11 cellular contexts compared by ENCODE assay signal in genomic region chr12:106084048-106084671, GRCh38. TPM values are rescaled to one million over a fixed set of nuclear protein-coding genes. Genes with fewer than 3 reads are reported as not detected.
DNase-seq lines count a peak whose midpoint lies in the region; ATAC-seq, FAIRE-seq and TF ChIP-seq lines count a peak whose summit lies in the region.
"Had no signal": no experiment of that assay in that cellular context is flagged by ENCODE, and none has a peak within 500 bp of the region (broad histone marks: within the 10 kb centered on the region; RNA-seq: fewer than 3 reads in every experiment).

No MANE protein-coding gene starts in this region.

- H3K27ac ChIP-seq in GM12878 (ENCODE audit: control insufficient read depth, insufficient read depth) (no peak overlapping the region), kidney (ENCODE audit: low read depth in 2 of 2, low read length in 2 of 2) (peak overlapping the region in 1 of 2 donors; percentile 1)
- H3K27ac ChIP-seq: 22Rv1 had no signal

- no peaks in the 10 kb centered on the region for H3K4me1 Mint-ChIP-seq in stimulated activated naive B cell treated with anti-CD40 and anti-IgM and Interleukin-4, amounts not matched to agents 10 μg/mL and 1 μg/mL and 100 μg/mL, for 72 hours
- H3K4me1 Mint-ChIP-seq: activated CD4-positive, alpha-beta memory T cell treated with anti-CD3 and anti-CD28 coated beads, Interleukin-2, amount 10 ng/mL, durations not matched to agents 7 days and 5 days had no signal

- TF ChIP-seq RAD21 in GM12878 (IDR thresholded peaks at IDR 0.05; ENCODE audit: insufficient read depth, low read depth, low read length) = no peak

- WGBS in GM12878 (ENCODE audit: insufficient coverage, insufficient replicate concordance, low lambda C conversion rate, missing lambda C conversion rate) = 37% methylated on average over 10 of the region's 10 CpGs

- SMC1A ChIA-PET in GM12878 (lab: Charles Lee; ENCODE audit: uncharacterized antibody, unreplicated experiment) = no interaction called here

- peaks cover 0 to 4% of the 10 kb centered on the region in 2 experiments; a peak in 2 of 4 replicates for H3K27me3 ChIP-seq in GM12878 (replicated peaks in 1 of 2; ENCODE audit: control insufficient read depth in 2 of 2, insufficient read depth in 2 of 2, low read length in 1 of 2)

- no peaks in the 10 kb centered on the region for H3K36me3 Mint-ChIP-seq in stimulated activated naive B cell treated with anti-CD40 and anti-IgM and Interleukin-4, amounts not matched to agents 10 μg/mL and 1 μg/mL and 100 μg/mL, for 72 hours

- peak; percentile 21 for ATAC-seq in GM12878
- no peak for ATAC-seq in stimulated activated naive B cell treated with anti-CD40 and anti-IgM and Interleukin-4, amounts not matched to agents 10 μg/mL and 1 μg/mL and 100 μg/mL, for 72 hours (replicated peaks)

- peaks cover 12 to 38% of the 10 kb centered on the region in 2 donors for H3K27me3 Mint-ChIP-seq in stimulated activated naive B cell treated with anti-CD40 and anti-IgM and Interleukin-4, amounts not matched to agents 10 μg/mL and 1 μg/mL and 100 μg/mL, for 72 hours

- H3K36me3 ChIP-seq in GM12878 (ENCODE audit: control insufficient read depth in 2 of 2, insufficient read depth in 2 of 2, low read length in 1 of 2) = no peaks in the 10 kb centered on the region
- H3K36me3 ChIP-seq in kidney (ENCODE audit: control insufficient read depth in 1 of 2, insufficient read depth in 2 of 2, low read length in 2 of 2) = no peaks in the 10 kb centered on the region

- POLR2A ChIA-PET in GM12878 (lab: Charles Lee) = no interaction called here

- DNase-seq in NCI-H2227 (lab: John Stamatoyannopoulos, UW; ENCODE audit: unreplicated experiment) (peak; percentile 42), NCI-H2227 treated with DMSO at 0.1 percent for 48 hours (lab: John Stamatoyannopoulos, UW) (no peak), GM12878 (ENCODE audit: low read depth, low spot score) (no peak), kidney (peak; percentile 77), urothelium cell line (ENCODE audit: low spot score) (peak; percentile 76), DMS53 treated with DMSO at 0.1 percent for 48 hours (lab: John Stamatoyannopoulos, UW; ENCODE audit: unreplicated experiment) (no peak), mesenteric fat pad (ENCODE audit: low spot score) (no peak)
- DNase-seq in stimulated activated naive B cell treated with anti-CD40 and anti-IgM and Interleukin-4, amounts not matched to agents 10 μg/mL and 1 μg/mL and 100 μg/mL, for 72 hours = no peak
- DNase-seq: activated CD4-positive, alpha-beta memory T cell treated with anti-CD3 and anti-CD28 coated beads, Interleukin-2, amount 10 ng/mL, durations not matched to agents 7 days and 5 days had no signal

- intact Hi-C loops in GM12878 (cut with micrococcal nuclease; ENCODE audit: unreplicated experiment) = no loop called here
- intact Hi-C loops in kidney (cut with DNase I) = no loop called here

- no peak overlapping the region for H3K4me3 Mint-ChIP-seq in stimulated activated naive B cell treated with anti-CD40 and anti-IgM and Interleukin-4, amounts not matched to agents 10 μg/mL and 1 μg/mL and 100 μg/mL, for 72 hours
- H3K4me3 Mint-ChIP-seq: activated CD4-positive, alpha-beta memory T cell treated with anti-CD3 and anti-CD28 coated beads, Interleukin-2, amount 10 ng/mL, durations not matched to agents 7 days and 5 days had no signal

- in situ Hi-C loops in GM12878 (cut with MboI) = no loop called here

- H3K79me2 ChIP-seq in GM12878 (ENCODE audit: control insufficient read depth, insufficient read depth, low read length) = no peaks in the 10 kb centered on the region

- no peaks in the 10 kb centered on the region for H4K20me1 ChIP-seq in GM12878 (ENCODE audit: control insufficient read depth, insufficient read depth)

- TF ChIP-seq CTCF in GM12878 (IDR thresholded peaks at IDR 0.05 in 2 of 3, conservative IDR thresholded peaks at IDR 0.05 in 1 of 3; ENCODE audit: control insufficient read depth in 2 of 3, extremely low read depth in 1 of 3, insufficient read depth in 1 of 3, low read depth in 3 of 3, low read length in 3 of 3) (no peak), kidney (IDR thresholded peaks at IDR 0.05; ENCODE audit: borderline replicate concordance, extremely low read depth, insufficient read depth) (no peak)

- peaks cover 0 to 1% of the 10 kb centered on the region in 2 donors for H3K9me3 Mint-ChIP-seq in stimulated activated naive B cell treated with anti-CD40 and anti-IgM and Interleukin-4, amounts not matched to agents 10 μg/mL and 1 μg/mL and 100 μg/mL, for 72 hours
- H3K9me3 Mint-ChIP-seq: activated CD4-positive, alpha-beta memory T cell treated with anti-CD3 and anti-CD28 coated beads, Interleukin-2, amount 10 ng/mL, durations not matched to agents 7 days and 5 days had no signal

- no peak overlapping the region for H3K27ac Mint-ChIP-seq in stimulated activated naive B cell treated with anti-CD40 and anti-IgM and Interleukin-4, amounts not matched to agents 10 μg/mL and 1 μg/mL and 100 μg/mL, for 72 hours
- H3K27ac Mint-ChIP-seq: activated CD4-positive, alpha-beta memory T cell treated with anti-CD3 and anti-CD28 coated beads, Interleukin-2, amount 10 ng/mL, durations not matched to agents 7 days and 5 days had no signal

- FAIRE-seq in GM12878 (lab: Jason Lieb, UNC) = no peak
- FAIRE-seq in kidney (lab: Jason Lieb, UNC) = no peak
- FAIRE-seq in urothelium cell line (lab: Jason Lieb, UNC) = no peak
- FAIRE-seq: colon had no signal

- H2AFZ ChIP-seq in GM12878 (ENCODE audit: control insufficient read depth, low read depth, low read length) = no peak overlapping the region

- TF ChIP-seq POLR2A in GM12878 (IDR thresholded peaks at IDR 0.05; ENCODE audit: low read depth, low read length) = no peak

- no peak overlapping the region for H3K9ac ChIP-seq in GM12878 (ENCODE audit: control insufficient read depth, insufficient read depth, low read length)
- H3K9ac ChIP-seq in kidney (ENCODE audit: low read length in 2 of 2) = no peak overlapping the region

- RAD21 ChIA-PET in GM12878 (lab: Charles Lee; ENCODE audit: unreplicated experiment) = no interaction called here

- no peaks in the 10 kb centered on the region for H3K4me1 ChIP-seq in GM12878 (ENCODE audit: control insufficient read depth, insufficient read depth, low read length)
- H3K4me1 ChIP-seq in kidney (ENCODE audit: control insufficient read depth in 1 of 2, insufficient read depth in 1 of 2, low read depth in 1 of 2, low read length in 2 of 2) = peaks cover 7% of the 10 kb centered on the region in 2 donors

- H3K9me3 ChIP-seq in GM12878 (replicated peaks; ENCODE audit: control insufficient read depth, insufficient read depth, low read length) (no peaks in the 10 kb centered on the region), kidney (ENCODE audit: control insufficient read depth in 1 of 2, low read length in 2 of 2) (no peaks in the 10 kb centered on the region)

- no peak overlapping the region for H3K4me2 ChIP-seq in GM12878 (ENCODE audit: control insufficient read depth, insufficient read depth)

- TF ChIP-seq EP300 in GM12878 (IDR thresholded peaks at IDR 0.05; ENCODE audit: borderline replicate concordance in 1 of 2, control insufficient read depth in 1 of 2, low read depth in 2 of 2, low read length in 2 of 2) = no peak

- H3K4me3 ChIP-seq in GM12878 (no peak overlapping the region), kidney (ENCODE audit: low read length in 2 of 2) (no peak overlapping the region)

- no TSS peak for BruUV-seq in GM12878 (replicated peaks; lab: Mats Ljungman, UMichigan)

- CTCF ChIA-PET in GM12878 (lab: Yijun Ruan, JAX) = no interaction called here

TF ChIP-seq in GM12878, 131 proteins besides CTCF, POLR2A, EP300 and RAD21:
- TF ChIP-seq PML (IDR thresholded peaks at IDR 0.05; ENCODE audit: low read length) = no peak

RNA-seq across cellular contexts. Expression of gene NUAK1, which starts 54.6 kb away (rescaled TPM):
- not detected in 2 replicates for total RNA-seq in GM12878 (2013; cell fraction: nucleolus; rRNA removed)
- total RNA-seq in GM12878 (2014; rRNA removed) (0.11 and 0.76 TPM in 2 replicates), GM12878 (2014; rRNA removed; fragmentation: Illumina TruSeq; extraction: Trizol) (0.09 and 0.23 TPM in 2 replicates), GM12878 (2021) (0.08 and 0.27 TPM in 2 replicates), kidney (28.8 TPM), mesenteric fat pad (54.4 TPM)
- not detected for polyA plus RNA-seq in GM12878 (2011; ENCODE audit: low read depth)
- polyA plus RNA-seq in GM12878 (2011; rRNA removed) (0.42 and 0.46 TPM in 2 replicates), GM12878 (2014; fragmentation: Illumina TruSeq; extraction: Trizol) (0.06 TPM in 1 of 2 replicates, not detected in the other), GM12878 (2014; fragmentation: Nextera tagmentation; extraction: Ambion mirVana) (under 1 TPM; 0.03 to 0.04 TPM), GM12878 (2014; rRNA removed) (0.05 and 0.08 TPM in 2 replicates), GM12878 (2016; fragmentation: Nextera tagmentation; extraction: Ambion mirVana) (not detected), kidney (ENCODE audit: insufficient read depth, low read depth, low replicate concordance) (2.9 TPM)
- 0.37 and 0.43 TPM in 2 replicates for polyA plus RNA-seq in GM12878 (2011; cell fraction: cytosol; rRNA removed)
- 0.42 and 0.48 TPM in 2 replicates for polyA plus RNA-seq in GM12878 (2011; cell fraction: nucleus; rRNA removed)
- polyA plus RNA-seq in GM12878 (2012) = not detected in 2 replicates
- polyA minus RNA-seq in GM12878 (2011; rRNA and poly(A)+ RNA removed) = 0.80 and 0.88 TPM in 2 replicates
- polyA minus RNA-seq in GM12878 (2011; cell fraction: cytosol; rRNA and poly(A)+ RNA removed) = 0.27 and 1.2 TPM in 2 replicates
- 0.48 and 0.60 TPM in 2 replicates for polyA minus RNA-seq in GM12878 (2011; cell fraction: nucleus; rRNA and poly(A)+ RNA removed)
- total RNA-seq: activated CD4-positive, alpha-beta memory T cell treated with anti-CD3 and anti-CD28 coated beads, Interleukin-2, amount 10 ng/mL, durations not matched to agents 7 days and 5 days had no signal

Comparison
In these comparisons a context has a peak if more than half of its experiments do, and no peak if none do; other contexts are left out.
1. DNase-seq: peak in NCI-H2227 (single experiment), kidney (single experiment) and urothelium cell line (single experiment); none in NCI-H2227 treated with DMSO at 0.1 percent for 48 hours (single experiment), GM12878 (single experiment), stimulated activated naive B cell treated with anti-CD40 and anti-IgM and Interleukin-4, amounts not matched to agents 10 μg/mL and 1 μg/mL and 100 μg/mL, for 72 hours (single experiment), DMS53 treated with DMSO at 0.1 percent for 48 hours (single experiment) and mesenteric fat pad (single experiment).
2. RNA of gene NUAK1, which starts 54.6 kb away (total RNA-seq): 54.4 TPM in mesenteric fat pad (single experiment) and 28.8 TPM in kidney (single experiment); 0.08 to 0.76 TPM in GM12878; every median in the first group is over 10 times any median in the second.